In the genomic region with DNA sequence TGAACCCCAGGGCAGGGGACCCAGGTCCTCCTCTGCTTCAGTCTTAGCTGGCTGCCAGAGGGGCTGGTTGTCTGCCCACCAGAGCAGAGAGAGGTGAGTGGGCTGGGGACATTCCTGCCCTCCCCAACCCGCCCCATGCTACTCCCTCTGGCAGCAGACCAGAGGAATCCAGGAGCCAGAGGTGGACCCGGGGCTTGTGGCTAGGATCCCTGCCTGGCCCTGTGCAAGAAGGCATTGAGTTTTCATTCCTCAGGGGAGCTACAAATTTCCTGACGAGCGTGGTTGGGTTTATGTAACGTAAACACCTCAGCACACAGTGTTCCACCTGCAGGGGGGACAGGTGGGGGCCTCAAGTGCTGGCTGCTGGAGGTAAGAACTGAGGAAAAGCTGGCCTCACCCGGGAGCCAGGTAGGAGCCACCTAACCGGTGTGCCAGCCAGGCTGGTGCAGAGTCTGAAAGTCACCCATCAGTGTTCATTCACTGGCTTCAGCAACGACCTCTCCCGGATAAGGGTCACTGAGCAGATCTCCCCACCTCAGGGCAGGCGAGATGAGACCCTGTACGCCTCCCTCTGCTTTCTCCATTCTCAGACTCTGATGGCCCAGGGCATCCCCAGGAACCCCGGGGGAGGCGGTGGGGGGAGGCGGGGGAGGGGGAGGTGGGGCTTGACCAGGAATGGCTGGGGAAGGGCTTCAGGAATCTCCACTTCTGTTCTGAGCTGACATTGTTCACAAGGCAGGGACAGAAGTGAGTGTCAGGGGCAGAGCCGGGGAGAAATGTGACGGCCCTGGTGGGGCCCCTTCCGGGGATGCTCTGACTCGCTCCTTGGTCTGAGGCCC, we compare ENCODE assay signal across 20 cellular contexts.
A peak's percentile ranks its signal among the peaks of the same experiment; 100 is the strongest.
DNase-seq lines count a peak whose midpoint lies in the region; ATAC-seq, FAIRE-seq and TF ChIP-seq lines count a peak whose summit lies in the region.
"Had no signal": no experiment of that assay in that cellular context is flagged by ENCODE, and none has a peak within 500 bp of the region (broad histone marks: within the 10 kb centered on the region; RNA-seq: fewer than 3 reads in every experiment).

No MANE protein-coding gene starts in this region.

- H3K4me1 ChIP-seq in kidney (ENCODE audit: control insufficient read depth in 1 of 2, insufficient read depth in 1 of 2, low read depth in 1 of 2, low read length in 2 of 2) (no peaks in the 10 kb centered on the region), suprapubic skin (peaks cover 22% of the 10 kb centered on the region)

- H3K9ac ChIP-seq in kidney (ENCODE audit: low read length in 2 of 2) = no peak overlapping the region

- H3K36me3 ChIP-seq in kidney (ENCODE audit: control insufficient read depth in 1 of 2, insufficient read depth in 2 of 2, low read length in 2 of 2) (no peaks in the 10 kb centered on the region), suprapubic skin (no peaks in the 10 kb centered on the region)

- TF ChIP-seq EP300 in suprapubic skin (IDR thresholded peaks at IDR 0.05) = no peak

- WGBS in suprapubic skin = 77% methylated on average over 14 of the region's 18 CpGs

- no peak for TF ChIP-seq POLR2A in suprapubic skin (IDR thresholded peaks at IDR 0.05)

- H3K9me3 ChIP-seq in kidney (ENCODE audit: control insufficient read depth in 1 of 2, low read length in 2 of 2) = no peaks in the 10 kb centered on the region
- H3K9me3 ChIP-seq in suprapubic skin = no peaks in the 10 kb centered on the region

- intact Hi-C loops in kidney (cut with DNase I) = no loop called here

- no peak for TF ChIP-seq CTCF in kidney (IDR thresholded peaks at IDR 0.05; ENCODE audit: borderline replicate concordance, extremely low read depth, insufficient read depth)
- TF ChIP-seq CTCF in suprapubic skin (IDR thresholded peaks at IDR 0.05) = no peak

- DNase-seq in NCI-H1417 (lab: John Stamatoyannopoulos, UW) = peak in 2 of 3 experiments; percentile 1 to 11
- DNase-seq in NCI-H1417 treated with DMSO at 0.1 percent for 48 hours (lab: John Stamatoyannopoulos, UW) = no peak
- DNase-seq in kidney = peak; percentile 45
- DNase-seq in suprapubic skin (ENCODE audit: low spot score in 2 of 2) = peak; percentile 38 to 63
- DNase-seq in middle frontal gyrus (ENCODE audit: extremely low spot score, low spot score) = no peak
- DNase-seq: 8988T; activated T-cell treated with anti-CD3 and anti-CD28 coated beads for 4 hours; amniotic stem cell; effector CD8-positive, alpha-beta T cell; GDM1; GOT3; NCI-H2029; OCI-M1 had no signal

- no peak for ATAC-seq in GM18867 (IDR thresholded peaks at IDR 0.05; ENCODE audit: unreplicated experiment)
- ATAC-seq in esophagus mucosa = no peak

- H3K27me3 ChIP-seq in suprapubic skin = no peaks in the 10 kb centered on the region

- H3K27ac ChIP-seq in angular gyrus (ENCODE audit: low read depth, low read length) (peak overlapping the region; percentile 58), kidney (ENCODE audit: low read depth in 2 of 2, low read length in 2 of 2) (no peak overlapping the region), suprapubic skin (no peak overlapping the region)
- H3K27ac ChIP-seq: HL-60 had no signal

- FAIRE-seq in kidney (lab: Jason Lieb, UNC) = no peak
- FAIRE-seq: frontal cortex, GM18507, islet of Langerhans had no signal

- H3K4me3 ChIP-seq in kidney (ENCODE audit: low read length in 2 of 2) (no peak overlapping the region), suprapubic skin (no peak overlapping the region)

Comparison
In these comparisons a context has a peak if more than half of its experiments do, and no peak if none do; other contexts are left out.
1. DNase-seq: peak in NCI-H1417 (2 of 3), kidney (single experiment) and suprapubic skin (2 of 2); none in NCI-H1417 treated with DMSO at 0.1 percent for 48 hours (single experiment) and middle frontal gyrus (single experiment).